Comparison of ENCODE assay signal across 30 cellular contexts in genomic region chr10:16316733-16317132, GRCh38.
"Had no signal": no experiment of that assay in that cellular context is flagged by ENCODE, and none has a peak within 500 bp of the region (broad histone marks: within the 10 kb centered on the region; RNA-seq: fewer than 3 reads in every experiment).

No MANE protein-coding gene starts in this region.

- H3K4me3 ChIP-seq: neural progenitor cell, ovary, psoas muscle, right lobe of liver, sigmoid colon, suprapubic skin, testis, tibial artery, transverse colon, upper lobe of right lung, uterus had no signal

- DNase-seq: natural killer cell; occipital lobe; ovary; posterior cingulate gyrus; psoas muscle; right cardiac atrium; right lobe of liver; sigmoid colon; small intestine; stimulated activated CD4-positive, alpha-beta T cell treated with anti-CD3 and anti-CD28 coated beads, Interleukin-15, amount 100 ng/mL, for 24 hours; stimulated activated CD4-positive, alpha-beta T cell treated with anti-CD3 and anti-CD28 coated beads, Interleukin-2, amount 100 ng/mL, for 24 hours; stimulated activated CD4-positive, alpha-beta T cell treated with anti-CD3 and anti-CD28 coated beads, Interleukin-4, amount 100 ng/mL, for 1 hour; stimulated activated CD4-positive, alpha-beta T cell treated with anti-CD3 and anti-CD28 coated beads, Interleukin-4, amount 100 ng/mL, for 4 hours; stimulated activated CD8-positive, alpha-beta memory T cell treated with anti-CD3 and anti-CD28 coated beads, Interleukin-4, amount 100 ng/mL, for 48 hours; stimulated activated naive CD4-positive, alpha-beta T cell; stimulated activated naive CD8-positive, alpha-beta T cell treated with anti-CD3 and anti-CD28 coated beads, Interleukin-15, amount 100 ng/mL, for 72 hours; stimulated activated naive CD8-positive, alpha-beta T cell treated with anti-CD3 and anti-CD28 coated beads, Interleukin-15, Interleukin-2, amounts not matched to agents 100 U/mL and 50 U/mL, for 24 hours; substantia nigra; testis; tibial artery; transverse colon; upper lobe of right lung; uterus had no signal

- H3K9me3 ChIP-seq: ovary, psoas muscle, right lobe of liver, sigmoid colon, suprapubic skin, testis, tibial artery, transverse colon, upper lobe of right lung, uterus had no signal

- H3K9me3 Mint-ChIP-seq: natural killer cell; nephron; neural progenitor cell; stimulated activated memory B cell treated with anti-CD40 and anti-IgM and Interleukin-4, amounts not matched to agents 10 μg/mL and 1 μg/mL and 100 μg/mL, for 72 hours; stimulated activated naive CD8-positive, alpha-beta T cell treated with anti-CD3 and anti-CD28 coated beads, Interleukin-15, amount 100 ng/mL, for 72 hours; type B pancreatic cell had no signal

- H3K27me3 Mint-ChIP-seq: progenitor cell of endocrine pancreas; stimulated activated memory B cell treated with anti-CD40 and anti-IgM and Interleukin-4, amounts not matched to agents 10 μg/mL and 1 μg/mL and 100 μg/mL, for 72 hours; stimulated activated naive CD8-positive, alpha-beta T cell treated with anti-CD3 and anti-CD28 coated beads, Interleukin-15, amount 100 ng/mL, for 72 hours; type B pancreatic cell had no signal

- H3K36me3 ChIP-seq: neural progenitor cell, ovary, right lobe of liver, sigmoid colon, suprapubic skin, tibial artery, transverse colon, upper lobe of right lung, uterus had no signal

- H3K36me3 Mint-ChIP-seq: natural killer cell; neural progenitor cell; stimulated activated memory B cell treated with anti-CD40 and anti-IgM and Interleukin-4, amounts not matched to agents 10 μg/mL and 1 μg/mL and 100 μg/mL, for 72 hours; type B pancreatic cell had no signal

- H3K4me1 Mint-ChIP-seq: natural killer cell; nephron; neural progenitor cell; stimulated activated memory B cell treated with anti-CD40 and anti-IgM and Interleukin-4, amounts not matched to agents 10 μg/mL and 1 μg/mL and 100 μg/mL, for 72 hours; stimulated activated naive CD8-positive, alpha-beta T cell treated with anti-CD3 and anti-CD28 coated beads, Interleukin-15, amount 100 ng/mL, for 72 hours had no signal

- H3K27me3 ChIP-seq: neural progenitor cell, ovary, right lobe of liver, sigmoid colon, suprapubic skin, testis, tibial artery, transverse colon, upper lobe of right lung, uterus had no signal

- H3K4me1 ChIP-seq: neural progenitor cell, parathyroid adenoma, psoas muscle, right lobe of liver, sigmoid colon, suprapubic skin, testis, tibial artery, transverse colon, upper lobe of right lung, uterus had no signal

- H3K4me3 Mint-ChIP-seq: natural killer cell; nephron; neural progenitor cell; stimulated activated memory B cell treated with anti-CD40 and anti-IgM and Interleukin-4, amounts not matched to agents 10 μg/mL and 1 μg/mL and 100 μg/mL, for 72 hours; stimulated activated naive CD8-positive, alpha-beta T cell treated with anti-CD3 and anti-CD28 coated beads, Interleukin-15, amount 100 ng/mL, for 72 hours; type B pancreatic cell had no signal

- H3K27ac Mint-ChIP-seq: natural killer cell; nephron; neural progenitor cell; progenitor cell of endocrine pancreas; stimulated activated memory B cell treated with anti-CD40 and anti-IgM and Interleukin-4, amounts not matched to agents 10 μg/mL and 1 μg/mL and 100 μg/mL, for 72 hours; stimulated activated naive CD8-positive, alpha-beta T cell treated with anti-CD3 and anti-CD28 coated beads, Interleukin-15, amount 100 ng/mL, for 72 hours; type B pancreatic cell had no signal

- ATAC-seq: natural killer cell; psoas muscle; right cardiac atrium; right lobe of liver; stimulated activated memory B cell treated with anti-CD40 and anti-IgM and Interleukin-4, amounts not matched to agents 10 μg/mL and 1 μg/mL and 100 μg/mL, for 72 hours; stimulated activated naive CD8-positive, alpha-beta T cell treated with anti-CD3 and anti-CD28 coated beads, Interleukin-15, amount 100 ng/mL, for 72 hours; stimulated activated naive CD8-positive, alpha-beta T cell treated with anti-CD3 and anti-CD28 coated beads, Interleukin-15, Interleukin-2, amounts not matched to agents 100 U/mL and 50 U/mL, for 24 hours; upper lobe of right lung had no signal

- H3K27ac ChIP-seq: neural progenitor cell, ovary, parathyroid adenoma, psoas muscle, right lobe of liver, sigmoid colon, suprapubic skin, testis, tibial artery, transverse colon, upper lobe of right lung, uterus had no signal
